In genomic region chr3:14422016-14422963, GRCh38 we compare ENCODE assay signal across 2 cellular contexts.
TF ChIP-seq lines count a peak whose summit lies in the region.

No MANE protein-coding gene starts in this region.

TF ChIP-seq in GM23338, 12 proteins besides CTCF, POLR2A, EP300 and RAD21 (continued from another document):
- TF ChIP-seq ZNF114 (CRISPR knock-in tag; IDR thresholded peaks at IDR 0.05) (no peak), ZNF462 (CRISPR knock-in tag; IDR thresholded peaks at IDR 0.05) (peak; percentile 49), REST (IDR thresholded peaks at IDR 0.05; ENCODE audit: unreplicated experiment) (no peak)

TF ChIP-seq in HEK293T, 16 proteins besides CTCF, POLR2A, EP300 and RAD21 (continued from another document):
- TF ChIP-seq ZNF384 (IDR thresholded peaks at IDR 0.05) (no peak), SP1 (IDR thresholded peaks at IDR 0.05) (no peak), ARNT (IDR thresholded peaks at IDR 0.05) (no peak), CTBP1 (IDR thresholded peaks at IDR 0.05; ENCODE audit: borderline replicate concordance) (no peak), L3MBTL2 (conservative IDR thresholded peaks at IDR 0.05) (no peak), LEF1 (IDR thresholded peaks at IDR 0.05; ENCODE audit: borderline replicate concordance) (no peak), PKNOX1 (IDR thresholded peaks at IDR 0.05) (no peak)
